Comparison of ENCODE assay signal across 1 cellular context in genomic region chr5:83474170-83474796, GRCh38.
TF ChIP-seq lines count a peak whose summit lies in the region.

No MANE protein-coding gene starts in this region.

TF ChIP-seq in K562, 482 proteins besides CTCF, POLR2A, EP300 and RAD21 (continued from another document and continues in another):
- TF ChIP-seq TFAP4 (CRISPR knock-in tag; IDR thresholded peaks at IDR 0.05; ENCODE audit: borderline replicate concordance) (peak; percentile 32; the same call in 1 of the 2 replicates), NCOA1 (IDR thresholded peaks at IDR 0.05; ENCODE audit: low read depth) (no peak; the same call in 1 of the 2 replicates), PRMT5 (CRISPR knock-in tag; IDR thresholded peaks at IDR 0.05) (no peak), TSC22D4 (tag; IDR thresholded peaks at IDR 0.05) (no peak), SAFB (IDR thresholded peaks at IDR 0.05; ENCODE audit: borderline replicate concordance, low read depth, low read length) (no peak), CBFB (CRISPR knock-in tag; IDR thresholded peaks at IDR 0.05) (no peak), ELF4 (CRISPR knock-in tag; IDR thresholded peaks at IDR 0.05) (no peak), CHD4 (IDR thresholded peaks at IDR 0.05; ENCODE audit: insufficient read depth, insufficient replicate concordance, low read depth, low read length, poor library complexity, severe bottlenecking) (no peak), MLLT1 (IDR thresholded peaks at IDR 0.05) (no peak), KDM4B (IDR thresholded peaks at IDR 0.05; ENCODE audit: borderline replicate concordance in 2 of 2, low read depth in 1 of 2) (no peak), RCOR1 (IDR thresholded peaks at IDR 0.05; ENCODE audit: borderline replicate concordance in 1 of 2, low read depth in 2 of 2, low read length in 2 of 2) (no peak), KAT7 (CRISPR knock-in tag; IDR thresholded peaks at IDR 0.05; ENCODE audit: borderline replicate concordance) (no peak), XRCC4 (IDR thresholded peaks at IDR 0.05; ENCODE audit: extremely low read depth, insufficient read depth, insufficient read length) (no peak), CEBPZ (IDR thresholded peaks at IDR 0.05; ENCODE audit: borderline replicate concordance, low read depth, low read length) (no peak), ZNF143 (CRISPR knock-in tag; IDR thresholded peaks at IDR 0.05) (no peak), MEF2A (IDR thresholded peaks at IDR 0.05; ENCODE audit: control insufficient read depth, low read depth, low read length) (no peak), GTF2F1 (IDR thresholded peaks at IDR 0.05; ENCODE audit: low read depth, low read length) (no peak), ZNF76 (CRISPR knock-in tag; IDR thresholded peaks at IDR 0.05; ENCODE audit: borderline replicate concordance) (no peak), E4F1 (CRISPR knock-in tag; IDR thresholded peaks at IDR 0.05; ENCODE audit: borderline replicate concordance) (no peak), RB1 (IDR thresholded peaks at IDR 0.05; ENCODE audit: low read depth) (0 out of 2 replicates have a peak, but pooled peaks have one; percentile 33), POLR2AphosphoS5 (IDR thresholded peaks at IDR 0.05; ENCODE audit: control insufficient read depth, insufficient read depth, low read depth, low read length) (no peak), RHOXF2B (CRISPR knock-in tag; conservative IDR thresholded peaks at IDR 0.05) (no peak), NFRKB (IDR thresholded peaks at IDR 0.05; ENCODE audit: low read depth) (no peak; the same call in 1 of the 2 replicates), KLF16 (IDR thresholded peaks at IDR 0.05) (no peak), CBX1 (IDR thresholded peaks at IDR 0.05; ENCODE audit: low read depth) (no peak), ZBTB2 (IDR thresholded peaks at IDR 0.05) (no peak), TAF15 (IDR thresholded peaks at IDR 0.05; ENCODE audit: low read depth, low read length) (no peak), NR0B1 (IDR thresholded peaks at IDR 0.05; ENCODE audit: partially characterized antibody) (no peak), STAT5B (CRISPR knock-in tag; IDR thresholded peaks at IDR 0.05) (no peak), ZNF584 (CRISPR knock-in tag; IDR thresholded peaks at IDR 0.05; ENCODE audit: low read depth) (no peak), ZFP36 (IDR thresholded peaks at IDR 0.05; ENCODE audit: low read depth, low read length, partially characterized antibody) (peak; percentile 18), ZBTB8A (IDR thresholded peaks at IDR 0.05; ENCODE audit: partially characterized antibody) (no peak), CUX1 (CRISPR knock-in tag; IDR thresholded peaks at IDR 0.05) (no peak), ZC3H11A (IDR thresholded peaks at IDR 0.05; ENCODE audit: low read depth, low read length) (no peak), PHF8 (IDR thresholded peaks at IDR 0.05; ENCODE audit: borderline replicate concordance, low read length) (peak; percentile 35; the same call in 1 of the 2 replicates), HMG20B (CRISPR knock-in tag; IDR thresholded peaks at IDR 0.05) (no peak)
